ENCODE assay signal across 16 cellular contexts in genomic region chr14:50021261-50021660, GRCh38.
DNase-seq lines count a peak whose midpoint lies in the region; ATAC-seq and TF ChIP-seq lines count a peak whose summit lies in the region.
"Had no signal": no experiment of that assay in that cellular context is flagged by ENCODE, and none has a peak within 500 bp of the region (broad histone marks: within the 10 kb centered on the region; RNA-seq: fewer than 3 reads in every experiment).

No MANE protein-coding gene starts in this region.

- no peak overlapping the region for H3K4me3 ChIP-seq in thoracic aorta
- H3K4me3 ChIP-seq: body of pancreas, gastrocnemius medialis had no signal

- H3K27me3 Mint-ChIP-seq in activated naive CD8-positive, alpha-beta T cell, result no peaks in the 10 kb centered on the region

- H3K36me3 ChIP-seq in thoracic aorta, result no peaks in the 10 kb centered on the region
- H3K36me3 ChIP-seq: gastrocnemius medialis had no signal

- no peaks in the 10 kb centered on the region for H3K27me3 ChIP-seq in thoracic aorta (replicated peaks; ENCODE audit: insufficient read depth)
- H3K27me3 ChIP-seq: body of pancreas, gastrocnemius medialis had no signal

- H3K36me3 Mint-ChIP-seq in activated naive CD8-positive, alpha-beta T cell, result peaks cover 27% of the 10 kb centered on the region

- DNase-seq in stimulated activated CD4-positive, alpha-beta T cell treated with anti-CD3 and anti-CD28 coated beads, Interleukin-15, amount 100 ng/mL, for 24 hours, result peak; percentile 35
- DNase-seq in stimulated activated CD4-positive, alpha-beta T cell treated with anti-CD3 and anti-CD28 coated beads, Interleukin-2, amount 100 ng/mL, for 24 hours, result no peak
- peak; percentile 43 to 77 for DNase-seq in NOMO-1 (lab: John Stamatoyannopoulos, UW; ENCODE audit: unreplicated experiment in 2 of 2)
- no peak for DNase-seq in thoracic aorta (ENCODE audit: low spot score)
- DNase-seq in NCI-H187 treated with DMSO at 0.1 percent for 48 hours (lab: John Stamatoyannopoulos, UW), result no peak
- no peak for DNase-seq in AG20443 (ENCODE audit: low spot score)
- DNase-seq: activated CD8-positive, alpha-beta memory T cell treated with anti-CD3 and anti-CD28 coated beads, Interleukin-2, amount 50 U/mL, for 48 hours; body of pancreas; DMS79 treated with DMSO at 0.1 percent for 48 hours; endodermal cell; gastrocnemius medialis; midbrain; NCI-H446 treated with DMSO at 0.1 percent for 48 hours; T-helper 9 cell had no signal

- peaks cover 39 to 87% of the 10 kb centered on the region in 2 donors for H3K4me1 ChIP-seq in thoracic aorta (ENCODE audit: control insufficient read depth in 1 of 2, low read depth in 2 of 2)

- peaks cover 22% of the 10 kb centered on the region for H3K4me1 Mint-ChIP-seq in activated naive CD8-positive, alpha-beta T cell (ENCODE audit: low read depth)
- H3K4me1 Mint-ChIP-seq: endodermal cell had no signal

- ATAC-seq in thoracic aorta (ENCODE audit: insufficient number of reproducible peaks, low FRiP score, low read depth), result no peak
- ATAC-seq in HG03565 (IDR thresholded peaks at IDR 0.05; ENCODE audit: unreplicated experiment), result no peak
- ATAC-seq: body of pancreas, gastrocnemius medialis had no signal

- TF ChIP-seq CTCF in thoracic aorta (IDR thresholded peaks at IDR 0.05), result no peak

- peak overlapping the region; percentile 27 for H3K4me3 Mint-ChIP-seq in activated naive CD8-positive, alpha-beta T cell
- H3K4me3 Mint-ChIP-seq: endodermal cell had no signal

- H3K9me3 Mint-ChIP-seq in activated naive CD8-positive, alpha-beta T cell (ENCODE audit: low read depth), result peaks cover 13% of the 10 kb centered on the region

- H3K9me3 ChIP-seq in thoracic aorta, result peaks cover 6% of the 10 kb centered on the region
- H3K9me3 ChIP-seq: body of pancreas had no signal

- peak overlapping the region; percentile 67 to 81 for H3K27ac ChIP-seq in thoracic aorta
- H3K27ac ChIP-seq: body of pancreas had no signal

- peak overlapping the region; percentile 62 for H3K27ac Mint-ChIP-seq in activated naive CD8-positive, alpha-beta T cell
- H3K27ac Mint-ChIP-seq: endodermal cell had no signal

Comparison
In these comparisons a context has a peak if more than half of its experiments do, and no peak if none do; other contexts are left out.
1. DNase-seq: peak in stimulated activated CD4-positive, alpha-beta T cell treated with anti-CD3 and anti-CD28 coated beads, Interleukin-15, amount 100 ng/mL, for 24 hours (single experiment) and NOMO-1 (2 of 2); none in stimulated activated CD4-positive, alpha-beta T cell treated with anti-CD3 and anti-CD28 coated beads, Interleukin-2, amount 100 ng/mL, for 24 hours (0 of 2), thoracic aorta (single experiment), NCI-H187 treated with DMSO at 0.1 percent for 48 hours (single experiment) and AG20443 (single experiment).